In genomic region chr20:49635829-49636228, GRCh38 we compare ENCODE assay signal across 21 cellular contexts.
DNase-seq lines count a peak whose midpoint lies in the region; ATAC-seq and TF ChIP-seq lines count a peak whose summit lies in the region.
"Had no signal": no experiment of that assay in that cellular context is flagged by ENCODE, and none has a peak within 500 bp of the region (broad histone marks: within the 10 kb centered on the region; RNA-seq: fewer than 3 reads in every experiment).

No MANE protein-coding gene starts in this region.

- H3K36me3 ChIP-seq in DOHH2 (ENCODE audit: control insufficient read depth, low read length) (peaks cover 69% of the 10 kb centered on the region), OCI-LY7 (ENCODE audit: insufficient read depth, low read length) (peaks cover 63% of the 10 kb centered on the region), skeletal muscle tissue (ENCODE audit: control insufficient read depth in 3 of 3, insufficient read depth in 3 of 3, low read length in 3 of 3) (peaks cover 22 to 48% (median 36%) of the 10 kb centered on the region in 3 donors)

- peak overlapping the region; percentile 89 for H3K4me2 ChIP-seq in DOHH2 (ENCODE audit: low read length)
- H3K4me2 ChIP-seq in OCI-LY7 (ENCODE audit: low read length): peak overlapping the region; percentile 79

- peak overlapping the region in 3 of 5 donors; percentile 24 to 49 (median 44) for H3K4me3 Mint-ChIP-seq in immature natural killer cell
- H3K4me3 Mint-ChIP-seq: activated naive CD8-positive, alpha-beta T cell treated with anti-CD3 and anti-CD28 coated beads, Interleukin-2, amount 10 ng/mL, durations not matched to agents 7 days and 5 days; IgD-negative memory B cell; naive B cell; stimulated activated naive CD8-positive, alpha-beta T cell treated with anti-CD3 and anti-CD28 coated beads, Interleukin-15, amount 100 ng/mL, for 72 hours; T-helper 17 cell had no signal

- H3K9me3 Mint-ChIP-seq in immature natural killer cell: no peaks in the 10 kb centered on the region
- H3K9me3 Mint-ChIP-seq: activated naive CD8-positive, alpha-beta T cell treated with anti-CD3 and anti-CD28 coated beads, Interleukin-2, amount 10 ng/mL, durations not matched to agents 7 days and 5 days; IgD-negative memory B cell; naive B cell; stimulated activated naive CD8-positive, alpha-beta T cell treated with anti-CD3 and anti-CD28 coated beads, Interleukin-15, amount 100 ng/mL, for 72 hours had no signal

- POLR2A ChIA-PET in OCI-LY7 (lab: Charles Lee): interaction anchor here (1.1 kb wide), 2 partner anchors 19 to 37 kb away, joined by 3 read pairs; no protein-coding TSS in a partner anchor

- no peaks in the 10 kb centered on the region for H3K9me2 ChIP-seq in DOHH2 (replicated peaks; ENCODE audit: control insufficient read depth, low read length)
- no peaks in the 10 kb centered on the region for H3K9me2 ChIP-seq in OCI-LY7 (ENCODE audit: insufficient read depth, low read length)

- H3K9me3 ChIP-seq in DOHH2 (ENCODE audit: control insufficient read depth, insufficient read depth, low read length) (no peaks in the 10 kb centered on the region), OCI-LY7 (ENCODE audit: low read length) (no peaks in the 10 kb centered on the region), skeletal muscle tissue (ENCODE audit: control insufficient read depth in 3 of 3, low read length in 3 of 3) (no peaks in the 10 kb centered on the region)
- H3K9me3 ChIP-seq: Caco-2 had no signal

- H3K4me1 ChIP-seq in DOHH2 (ENCODE audit: control insufficient read depth, low read length): peaks cover 84% of the 10 kb centered on the region
- peaks cover 73% of the 10 kb centered on the region for H3K4me1 ChIP-seq in OCI-LY7 (ENCODE audit: insufficient read depth, low read length, poor library complexity, severe bottlenecking)
- peaks cover 29 to 51% (median 31%) of the 10 kb centered on the region in 3 donors for H3K4me1 ChIP-seq in skeletal muscle tissue (ENCODE audit: control insufficient read depth in 3 of 3, insufficient read depth in 3 of 3, low read length in 3 of 3)
- H3K4me1 ChIP-seq: Caco-2 had no signal

- no peak for TF ChIP-seq CTCF in DOHH2 (IDR thresholded peaks at IDR 0.05; ENCODE audit: low read depth, low read length, poor library complexity, severe bottlenecking)
- no peak for TF ChIP-seq CTCF in OCI-LY7 (conservative IDR thresholded peaks at IDR 0.05; ENCODE audit: low read length)
- no peak for TF ChIP-seq CTCF in omental fat pad (IDR thresholded peaks at IDR 0.05)

- no TSS peak for BruUV-seq in OCI-LY7 (replicated peaks; lab: Mats Ljungman, UMichigan)

- intact Hi-C loops in OCI-LY7 (cut with micrococcal nuclease; ENCODE audit: unreplicated experiment): loop anchor here (2.0 kb wide), 1 partner anchor 33 kb away; no protein-coding TSS in a partner anchor

- peak overlapping the region; percentile 80 for H3K4me3 ChIP-seq in DOHH2 (ENCODE audit: low read length)
- peak overlapping the region; percentile 37 for H3K4me3 ChIP-seq in OCI-LY7 (ENCODE audit: low read depth, low read length, poor library complexity, severe bottlenecking)
- H3K4me3 ChIP-seq in skeletal muscle tissue (ENCODE audit: low read length in 3 of 3): no peak overlapping the region
- H3K4me3 ChIP-seq: dorsolateral prefrontal cortex had no signal

- no peak for ATAC-seq in omental fat pad (ENCODE audit: low FRiP score)
- no peak for ATAC-seq in GM19452 (IDR thresholded peaks at IDR 0.05; ENCODE audit: unreplicated experiment)
- ATAC-seq: HCT116; stimulated activated naive CD8-positive, alpha-beta T cell treated with anti-CD3 and anti-CD28 coated beads, Interleukin-15, amount 100 ng/mL, for 72 hours; T-helper 17 cell had no signal

- H3K27me3 ChIP-seq in DOHH2 (ENCODE audit: control insufficient read depth, low read length): no peaks in the 10 kb centered on the region
- no peaks in the 10 kb centered on the region for H3K27me3 ChIP-seq in skeletal muscle tissue (ENCODE audit: control insufficient read depth in 3 of 3, insufficient read depth in 3 of 3, low read length in 3 of 3)
- H3K27me3 ChIP-seq: dorsolateral prefrontal cortex had no signal

- peaks cover 35 to 45% (median 36%) of the 10 kb centered on the region in 3 donors for H3K36me3 Mint-ChIP-seq in immature natural killer cell

- peaks cover 0 to 6% (median 2%) of the 10 kb centered on the region in 3 donors for H3K27me3 Mint-ChIP-seq in immature natural killer cell (ENCODE audit: low read depth in 3 of 3)
- H3K27me3 Mint-ChIP-seq: activated naive CD8-positive, alpha-beta T cell treated with anti-CD3 and anti-CD28 coated beads, Interleukin-2, amount 10 ng/mL, durations not matched to agents 7 days and 5 days; stimulated activated naive CD8-positive, alpha-beta T cell treated with anti-CD3 and anti-CD28 coated beads, Interleukin-15, amount 100 ng/mL, for 72 hours; T-helper 17 cell had no signal

- peak overlapping the region; percentile 29; the same call in 1 of the 2 replicates for H2AFZ ChIP-seq in OCI-LY7 (ENCODE audit: low read length)

- H3K27ac ChIP-seq in DOHH2 (ENCODE audit: low read depth, low read length) (peak overlapping the region; percentile 99), OCI-LY7 (ENCODE audit: low read depth, low read length, poor library complexity, severe bottlenecking) (peak overlapping the region; percentile 91), skeletal muscle tissue (ENCODE audit: low read depth, low read length) (peak overlapping the region; percentile 15)
- H3K27ac ChIP-seq: WERI-Rb-1 had no signal

- peak overlapping the region in 1 of 3 donors; percentile 47 for H3K9ac ChIP-seq in skeletal muscle tissue (ENCODE audit: low read depth in 1 of 3, low read length in 3 of 3)

- DNase-seq in OCI-LY7 (ENCODE audit: low spot score): peak; percentile 45
- peak; percentile 31 to 39 (median 38) for DNase-seq in immature natural killer cell
- DNase-seq in omental fat pad (ENCODE audit: low spot score): no peak
- no peak for DNase-seq in HuH-7.5 (ENCODE audit: low spot score)
- DNase-seq in NCI-H2227 treated with DMSO at 0.1 percent for 48 hours (lab: John Stamatoyannopoulos, UW): no peak
- DNase-seq: activated CD4-positive, alpha-beta T cell treated with anti-CD3 and anti-CD28 coated beads, Interleukin-2, amount 50 U/mL, for 4 hours; activated naive CD8-positive, alpha-beta T cell treated with anti-CD3 and anti-CD28 coated beads, Interleukin-2, amount 10 ng/mL, durations not matched to agents 7 days and 5 days; activated T-cell treated with anti-CD3 and anti-CD28 coated beads, Interleukin-2, amount 50 U/mL, for 48 hours; Caco-2; EL; naive B cell; retina; stimulated activated naive CD8-positive, alpha-beta T cell treated with anti-CD3 and anti-CD28 coated beads, Interleukin-15, amount 100 ng/mL, for 72 hours; T-helper 17 cell; WERI-Rb-1 had no signal

- H3K27ac Mint-ChIP-seq in immature natural killer cell: peak overlapping the region; percentile 64 to 87 (median 76)
- H3K27ac Mint-ChIP-seq: stimulated activated naive CD8-positive, alpha-beta T cell treated with anti-CD3 and anti-CD28 coated beads, Interleukin-15, amount 100 ng/mL, for 72 hours; T-helper 17 cell had no signal

- CTCF ChIA-PET in OCI-LY7 (lab: Charles Lee; ENCODE audit: unreplicated experiment): no interaction called here

- H4K20me1 ChIP-seq in DOHH2 (ENCODE audit: control insufficient read depth, insufficient read depth, low read depth, low read length) (no peaks in the 10 kb centered on the region), OCI-LY7 (ENCODE audit: insufficient read depth, low read length) (no peaks in the 10 kb centered on the region)

- peaks cover 72% of the 10 kb centered on the region for H3F3A ChIP-seq in DOHH2 (ENCODE audit: control insufficient read depth, insufficient read depth)

- H3K4me1 Mint-ChIP-seq in immature natural killer cell: peaks cover 18 to 29% of the 10 kb centered on the region in 2 donors

- H3K79me2 ChIP-seq in DOHH2 (ENCODE audit: control insufficient read depth, low read length): peaks cover 19% of the 10 kb centered on the region
- peaks cover 4% of the 10 kb centered on the region; the same call in 1 of the 2 replicates for H3K79me2 ChIP-seq in OCI-LY7 (ENCODE audit: insufficient read depth, low read depth, low read length)

Comparison
In these comparisons a context has a peak if more than half of its experiments do, and no peak if none do; other contexts are left out.
1. H3K27ac ChIP-seq: peak in every context shown above with its lines; median percentile 99 in DOHH2; 91 in OCI-LY7; 15 in skeletal muscle tissue.
2. H3K4me3 ChIP-seq: peak in DOHH2 (single experiment) and OCI-LY7 (single experiment); none in skeletal muscle tissue (0 of 3).
3. DNase-seq: peak in OCI-LY7 (single experiment) and immature natural killer cell (3 of 3); none in omental fat pad (single experiment), HuH-7.5 (single experiment) and NCI-H2227 treated with DMSO at 0.1 percent for 48 hours (single experiment).